In the genomic region with DNA sequence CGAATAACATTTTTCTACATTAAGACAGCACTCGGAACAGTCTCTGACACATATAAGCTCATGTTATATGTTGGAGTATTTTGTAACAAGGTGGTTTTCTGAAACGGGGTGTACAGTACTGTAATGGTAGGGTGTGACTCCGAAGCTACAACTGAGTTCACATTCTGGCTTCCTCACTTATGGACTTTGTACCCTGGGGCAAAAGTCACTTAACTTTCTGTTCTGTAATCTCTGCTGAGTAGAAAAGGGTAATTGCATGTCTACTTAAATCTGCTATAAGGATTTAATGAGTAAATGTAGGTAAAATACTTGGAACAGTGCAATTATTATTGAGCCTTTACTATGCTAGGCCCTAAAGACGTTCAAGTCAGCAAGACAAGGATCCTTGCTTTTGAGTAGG, we compare ENCODE assay signal across 1 cellular context.
TF ChIP-seq lines count a peak whose summit lies in the region.

No MANE protein-coding gene starts in this region.

TF ChIP-seq in HepG2, 621 proteins besides CTCF, POLR2A, EP300 and RAD21 (continues in another document):
- no peak for TF ChIP-seq ATF5 (CRISPR knock-in tag; IDR thresholded peaks at IDR 0.05; ENCODE audit: low read depth)
- no peak for TF ChIP-seq TERF1 (CRISPR knock-in tag; IDR thresholded peaks at IDR 0.05)
- peak; percentile 83 for TF ChIP-seq NCOR1 (IDR thresholded peaks at IDR 0.05; ENCODE audit: borderline replicate concordance, low read length)
- TF ChIP-seq TCF12 (IDR thresholded peaks at IDR 0.05): no peak
- no peak for TF ChIP-seq TCF12 (CRISPR knock-in tag; IDR thresholded peaks at IDR 0.05)
- TF ChIP-seq MLLT10 (CRISPR knock-in tag; IDR thresholded peaks at IDR 0.05): no peak
- no peak for TF ChIP-seq ZNF562 (CRISPR knock-in tag; IDR thresholded peaks at IDR 0.05; ENCODE audit: borderline replicate concordance)
- TF ChIP-seq TIGD3 (CRISPR knock-in tag; IDR thresholded peaks at IDR 0.05; ENCODE audit: borderline replicate concordance): no peak
- no peak for TF ChIP-seq ZNF24 (IDR thresholded peaks at IDR 0.05)
- TF ChIP-seq ZNF670 (CRISPR knock-in tag; IDR thresholded peaks at IDR 0.05; ENCODE audit: borderline replicate concordance): 0 out of 2 replicates have a peak, but pooled peaks have one; percentile 4
- TF ChIP-seq EEA1 (CRISPR knock-in tag; IDR thresholded peaks at IDR 0.05; ENCODE audit: borderline replicate concordance): no peak
- TF ChIP-seq, protein P1, sequence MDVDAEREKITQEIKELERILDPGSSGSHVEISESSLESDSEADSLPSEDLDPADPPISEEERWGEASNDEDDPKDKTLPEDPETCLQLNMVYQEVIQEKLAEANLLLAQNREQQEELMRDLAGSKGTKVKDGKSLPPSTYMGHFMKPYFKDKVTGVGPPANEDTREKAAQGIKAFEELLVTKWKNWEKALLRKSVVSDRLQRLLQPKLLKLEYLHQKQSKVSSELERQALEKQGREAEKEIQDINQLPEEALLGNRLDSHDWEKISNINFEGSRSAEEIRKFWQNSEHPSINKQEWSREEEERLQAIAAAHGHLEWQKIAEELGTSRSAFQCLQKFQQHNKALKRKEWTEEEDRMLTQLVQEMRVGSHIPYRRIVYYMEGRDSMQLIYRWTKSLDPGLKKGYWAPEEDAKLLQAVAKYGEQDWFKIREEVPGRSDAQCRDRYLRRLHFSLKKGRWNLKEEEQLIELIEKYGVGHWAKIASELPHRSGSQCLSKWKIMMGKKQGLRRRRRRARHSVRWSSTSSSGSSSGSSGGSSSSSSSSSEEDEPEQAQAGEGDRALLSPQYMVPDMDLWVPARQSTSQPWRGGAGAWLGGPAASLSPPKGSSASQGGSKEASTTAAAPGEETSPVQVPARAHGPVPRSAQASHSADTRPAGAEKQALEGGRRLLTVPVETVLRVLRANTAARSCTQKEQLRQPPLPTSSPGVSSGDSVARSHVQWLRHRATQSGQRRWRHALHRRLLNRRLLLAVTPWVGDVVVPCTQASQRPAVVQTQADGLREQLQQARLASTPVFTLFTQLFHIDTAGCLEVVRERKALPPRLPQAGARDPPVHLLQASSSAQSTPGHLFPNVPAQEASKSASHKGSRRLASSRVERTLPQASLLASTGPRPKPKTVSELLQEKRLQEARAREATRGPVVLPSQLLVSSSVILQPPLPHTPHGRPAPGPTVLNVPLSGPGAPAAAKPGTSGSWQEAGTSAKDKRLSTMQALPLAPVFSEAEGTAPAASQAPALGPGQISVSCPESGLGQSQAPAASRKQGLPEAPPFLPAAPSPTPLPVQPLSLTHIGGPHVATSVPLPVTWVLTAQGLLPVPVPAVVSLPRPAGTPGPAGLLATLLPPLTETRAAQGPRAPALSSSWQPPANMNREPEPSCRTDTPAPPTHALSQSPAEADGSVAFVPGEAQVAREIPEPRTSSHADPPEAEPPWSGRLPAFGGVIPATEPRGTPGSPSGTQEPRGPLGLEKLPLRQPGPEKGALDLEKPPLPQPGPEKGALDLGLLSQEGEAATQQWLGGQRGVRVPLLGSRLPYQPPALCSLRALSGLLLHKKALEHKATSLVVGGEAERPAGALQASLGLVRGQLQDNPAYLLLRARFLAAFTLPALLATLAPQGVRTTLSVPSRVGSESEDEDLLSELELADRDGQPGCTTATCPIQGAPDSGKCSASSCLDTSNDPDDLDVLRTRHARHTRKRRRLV (CRISPR knock-in tag; IDR thresholded peaks at IDR 0.05): no peak
- no peak for TF ChIP-seq ETS1 (CRISPR knock-in tag; IDR thresholded peaks at IDR 0.05)
- 0 out of 2 replicates have a peak, but pooled peaks have one; percentile 12 for TF ChIP-seq GATAD2A (CRISPR knock-in tag; IDR thresholded peaks at IDR 0.05)
- TF ChIP-seq ZNF598 (CRISPR knock-in tag; IDR thresholded peaks at IDR 0.05; ENCODE audit: borderline replicate concordance): no peak
- no peak for TF ChIP-seq ZNF530 (CRISPR knock-in tag; IDR thresholded peaks at IDR 0.05; ENCODE audit: low read depth)
- TF ChIP-seq HMG20A (CRISPR knock-in tag; IDR thresholded peaks at IDR 0.05; ENCODE audit: borderline replicate concordance): peak; percentile 32; the same call in 1 of the 2 replicates
- TF ChIP-seq ASH2L (IDR thresholded peaks at IDR 0.05; ENCODE audit: insufficient read length, low read depth, low read length): peak; percentile 19
- 0 out of 2 replicates have a peak, but pooled peaks have one; percentile 42 for TF ChIP-seq ZNF644 (CRISPR knock-in tag; IDR thresholded peaks at IDR 0.05; ENCODE audit: low read depth)
- TF ChIP-seq, protein P2, sequence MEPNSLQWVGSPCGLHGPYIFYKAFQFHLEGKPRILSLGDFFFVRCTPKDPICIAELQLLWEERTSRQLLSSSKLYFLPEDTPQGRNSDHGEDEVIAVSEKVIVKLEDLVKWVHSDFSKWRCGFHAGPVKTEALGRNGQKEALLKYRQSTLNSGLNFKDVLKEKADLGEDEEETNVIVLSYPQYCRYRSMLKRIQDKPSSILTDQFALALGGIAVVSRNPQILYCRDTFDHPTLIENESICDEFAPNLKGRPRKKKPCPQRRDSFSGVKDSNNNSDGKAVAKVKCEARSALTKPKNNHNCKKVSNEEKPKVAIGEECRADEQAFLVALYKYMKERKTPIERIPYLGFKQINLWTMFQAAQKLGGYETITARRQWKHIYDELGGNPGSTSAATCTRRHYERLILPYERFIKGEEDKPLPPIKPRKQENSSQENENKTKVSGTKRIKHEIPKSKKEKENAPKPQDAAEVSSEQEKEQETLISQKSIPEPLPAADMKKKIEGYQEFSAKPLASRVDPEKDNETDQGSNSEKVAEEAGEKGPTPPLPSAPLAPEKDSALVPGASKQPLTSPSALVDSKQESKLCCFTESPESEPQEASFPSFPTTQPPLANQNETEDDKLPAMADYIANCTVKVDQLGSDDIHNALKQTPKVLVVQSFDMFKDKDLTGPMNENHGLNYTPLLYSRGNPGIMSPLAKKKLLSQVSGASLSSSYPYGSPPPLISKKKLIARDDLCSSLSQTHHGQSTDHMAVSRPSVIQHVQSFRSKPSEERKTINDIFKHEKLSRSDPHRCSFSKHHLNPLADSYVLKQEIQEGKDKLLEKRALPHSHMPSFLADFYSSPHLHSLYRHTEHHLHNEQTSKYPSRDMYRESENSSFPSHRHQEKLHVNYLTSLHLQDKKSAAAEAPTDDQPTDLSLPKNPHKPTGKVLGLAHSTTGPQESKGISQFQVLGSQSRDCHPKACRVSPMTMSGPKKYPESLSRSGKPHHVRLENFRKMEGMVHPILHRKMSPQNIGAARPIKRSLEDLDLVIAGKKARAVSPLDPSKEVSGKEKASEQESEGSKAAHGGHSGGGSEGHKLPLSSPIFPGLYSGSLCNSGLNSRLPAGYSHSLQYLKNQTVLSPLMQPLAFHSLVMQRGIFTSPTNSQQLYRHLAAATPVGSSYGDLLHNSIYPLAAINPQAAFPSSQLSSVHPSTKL (CRISPR knock-in tag; IDR thresholded peaks at IDR 0.05): peak; percentile 59
- no peak for TF ChIP-seq NR2C2 (CRISPR knock-in tag; IDR thresholded peaks at IDR 0.05; ENCODE audit: borderline replicate concordance)
- TF ChIP-seq MXD3 (CRISPR knock-in tag; IDR thresholded peaks at IDR 0.05): no peak
- TF ChIP-seq HNRNPK (IDR thresholded peaks at IDR 0.05; ENCODE audit: low read depth, low read length, poor library complexity, severe bottlenecking): no peak
- TF ChIP-seq CENPBD1 (CRISPR knock-in tag; IDR thresholded peaks at IDR 0.05; ENCODE audit: borderline replicate concordance, low read depth): no peak
- no peak for TF ChIP-seq ZNF841 (CRISPR knock-in tag; IDR thresholded peaks at IDR 0.05; ENCODE audit: borderline replicate concordance)
- no peak for TF ChIP-seq MTA1 (CRISPR knock-in tag; IDR thresholded peaks at IDR 0.05; ENCODE audit: borderline replicate concordance)
- peak; percentile 16; the same call in 1 of the 2 replicates for TF ChIP-seq RARA (CRISPR knock-in tag; IDR thresholded peaks at IDR 0.05)
- TF ChIP-seq, protein P3, sequence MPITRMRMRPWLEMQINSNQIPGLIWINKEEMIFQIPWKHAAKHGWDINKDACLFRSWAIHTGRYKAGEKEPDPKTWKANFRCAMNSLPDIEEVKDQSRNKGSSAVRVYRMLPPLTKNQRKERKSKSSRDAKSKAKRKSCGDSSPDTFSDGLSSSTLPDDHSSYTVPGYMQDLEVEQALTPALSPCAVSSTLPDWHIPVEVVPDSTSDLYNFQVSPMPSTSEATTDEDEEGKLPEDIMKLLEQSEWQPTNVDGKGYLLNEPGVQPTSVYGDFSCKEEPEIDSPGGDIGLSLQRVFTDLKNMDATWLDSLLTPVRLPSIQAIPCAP (CRISPR knock-in tag; IDR thresholded peaks at IDR 0.05; ENCODE audit: low read depth): no peak
- TF ChIP-seq FOXA3 (CRISPR knock-in tag; IDR thresholded peaks at IDR 0.05): no peak
- TF ChIP-seq HNF4G (IDR thresholded peaks at IDR 0.05; ENCODE audit: borderline replicate concordance, low read depth, low read length): peak; percentile 79
- no peak for TF ChIP-seq HNF4G (CRISPR knock-in tag; IDR thresholded peaks at IDR 0.05; ENCODE audit: borderline replicate concordance, low read depth)
- peak; percentile 68; the same call in 1 of the 2 replicates for TF ChIP-seq PPARG (CRISPR knock-in tag; conservative IDR thresholded peaks at IDR 0.05)
- TF ChIP-seq GLMP (CRISPR knock-in tag; IDR thresholded peaks at IDR 0.05; ENCODE audit: borderline replicate concordance): no peak
- TF ChIP-seq ZC3H4 (CRISPR knock-in tag; IDR thresholded peaks at IDR 0.05; ENCODE audit: borderline replicate concordance): no peak
- TF ChIP-seq RXRB (CRISPR knock-in tag; IDR thresholded peaks at IDR 0.05; ENCODE audit: borderline replicate concordance): peak; percentile 32; the same call in 1 of the 2 replicates
- no peak for TF ChIP-seq SMAD9 (CRISPR knock-in tag; IDR thresholded peaks at IDR 0.05)
- no peak for TF ChIP-seq RFXAP (CRISPR knock-in tag; IDR thresholded peaks at IDR 0.05; ENCODE audit: borderline replicate concordance)
- no peak for TF ChIP-seq ZNF496 (CRISPR knock-in tag; IDR thresholded peaks at IDR 0.05; ENCODE audit: insufficient replicate concordance)
- no peak for TF ChIP-seq PHF20 (CRISPR knock-in tag; IDR thresholded peaks at IDR 0.05)
- peak; percentile 23; the same call in 1 of the 2 replicates for TF ChIP-seq CEBPG (CRISPR knock-in tag; IDR thresholded peaks at IDR 0.05)
- TF ChIP-seq CHCHD3 (CRISPR knock-in tag; IDR thresholded peaks at IDR 0.05): no peak
- TF ChIP-seq ZNF138 (CRISPR knock-in tag; IDR thresholded peaks at IDR 0.05; ENCODE audit: low read depth): no peak
- TF ChIP-seq SNRNP70 (IDR thresholded peaks at IDR 0.05; ENCODE audit: low read depth, low read length): no peak
- TF ChIP-seq CEBPB (IDR thresholded peaks at IDR 0.05; ENCODE audit: borderline replicate concordance, low read depth, low read length): peak; percentile 9; the same call in 1 of the 2 replicates
